Comparison of ENCODE assay signal across 1 cellular context in genomic region chr7:112088484-112089016, GRCh38.
TF ChIP-seq lines count a peak whose summit lies in the region.

No MANE protein-coding gene starts in this region.

TF ChIP-seq in HepG2, 621 proteins besides CTCF, POLR2A, EP300 and RAD21 (continued from another document):
- TF ChIP-seq E2F1 (CRISPR knock-in tag; IDR thresholded peaks at IDR 0.05) (no peak), PCBP1 (IDR thresholded peaks at IDR 0.05; ENCODE audit: borderline replicate concordance, low read depth, low read length) (no peak), NPAS2 (CRISPR knock-in tag; IDR thresholded peaks at IDR 0.05; ENCODE audit: borderline replicate concordance) (no peak)
